Comparison of ENCODE assay signal across 7 cellular contexts in genomic region chr12:127923501-127923900, GRCh38.
"Had no signal": no experiment of that assay in that cellular context is flagged by ENCODE, and none has a peak within 500 bp of the region (broad histone marks: within the 10 kb centered on the region; RNA-seq: fewer than 3 reads in every experiment).

No MANE protein-coding gene starts in this region.

- H3K27ac Mint-ChIP-seq: IgD-negative memory B cell had no signal

- FAIRE-seq: HepG2, HTR-8/SVneo, K562 had no signal

- ATAC-seq: HepG2, K562 had no signal

- H3K4me3 Mint-ChIP-seq: IgD-negative memory B cell had no signal

- H3K27me3 Mint-ChIP-seq: IgD-negative memory B cell had no signal

- H3K4me3 ChIP-seq: K562 had no signal

- DNase-seq: IMR-90, KBM-7 had no signal

- H3K4me1 Mint-ChIP-seq: IgD-negative memory B cell had no signal

- H3K36me3 Mint-ChIP-seq: IgD-negative memory B cell had no signal

- H3K27ac ChIP-seq: HL-60 had no signal
